Comparison of ENCODE assay signal across 17 cellular contexts in genomic region chr1:42784547-42784945, GRCh38. TPM values are rescaled to one million over a fixed set of nuclear protein-coding genes. Genes with fewer than 3 reads are reported as not detected.
DNase-seq lines count a peak whose midpoint lies in the region; ATAC-seq and TF ChIP-seq lines count a peak whose summit lies in the region.
"Had no signal": no experiment of that assay in that cellular context is flagged by ENCODE, and none has a peak within 500 bp of the region (broad histone marks: within the 10 kb centered on the region; RNA-seq: fewer than 3 reads in every experiment).

No MANE protein-coding gene starts in this region.

- no peak overlapping the region for H3K27ac ChIP-seq in heart left ventricle
- H3K27ac ChIP-seq in coronary artery = no peak overlapping the region
- no peak overlapping the region for H3K27ac ChIP-seq in naive thymus-derived CD4-positive, alpha-beta T cell (ENCODE audit: low read depth, low read length)
- H3K27ac ChIP-seq in tibial nerve = peak overlapping the region in 2 of 4 donors; percentile 11 to 61
- H3K27ac ChIP-seq: foreskin keratinocyte, spleen, stomach had no signal

- peak overlapping the region in 3 of 9 donors; percentile 4 to 38 (median 18) for H3K27ac Mint-ChIP-seq in naive thymus-derived CD4-positive, alpha-beta T cell
- H3K27ac Mint-ChIP-seq: activated T-helper 2 cell treated with anti-CD3 and anti-CD28 coated beads, Interferon-gamma antibody, Interleukin-2, Interleukin-4, amounts not matched to agents 10 μg/mL and 5 μg/mL and 100 μg/mL, durations not matched to agents 14 hours and 24 hours and 36 hours had no signal

- H3K4me1 ChIP-seq in heart left ventricle = peaks cover 0 to 19% (median 8%) of the 10 kb centered on the region in 12 donors
- H3K4me1 ChIP-seq in naive thymus-derived CD4-positive, alpha-beta T cell (ENCODE audit: control insufficient read depth in 2 of 2, insufficient read depth in 2 of 2, low read length in 2 of 2) = peaks cover 5 to 12% of the 10 kb centered on the region in 2 donors
- H3K4me1 ChIP-seq in tibial nerve = peaks cover 0 to 16% (median 12%) of the 10 kb centered on the region in 4 donors
- H3K4me1 ChIP-seq: foreskin keratinocyte had no signal

- H3K27me3 ChIP-seq in heart left ventricle = no peaks in the 10 kb centered on the region
- H3K27me3 ChIP-seq in naive thymus-derived CD4-positive, alpha-beta T cell (ENCODE audit: control insufficient read depth in 2 of 2, insufficient read depth in 2 of 2, low read length in 2 of 2) = no peaks in the 10 kb centered on the region
- H3K27me3 ChIP-seq in tibial nerve = no peaks in the 10 kb centered on the region

- H3K36me3 Mint-ChIP-seq in naive thymus-derived CD4-positive, alpha-beta T cell = peaks cover 11 to 29% (median 17%) of the 10 kb centered on the region in 5 donors

- H3K9me3 Mint-ChIP-seq in naive thymus-derived CD4-positive, alpha-beta T cell = no peaks in the 10 kb centered on the region
- H3K9me3 Mint-ChIP-seq: activated T-helper 2 cell treated with anti-CD3 and anti-CD28 coated beads, Interferon-gamma antibody, Interleukin-2, Interleukin-4, amounts not matched to agents 10 μg/mL and 5 μg/mL and 100 μg/mL, durations not matched to agents 14 hours and 24 hours and 36 hours had no signal

- no peak for TF ChIP-seq POLR2A in heart left ventricle (IDR thresholded peaks at IDR 0.05)
- no peak for TF ChIP-seq POLR2A in tibial nerve (IDR thresholded peaks at IDR 0.05)

- POLR2A ChIA-PET in naive thymus-derived CD4-positive, alpha-beta T cell (lab: Charles Lee) = interaction anchor here (1.3 to 2.0 kb wide), 2 partner anchors 17 to 31 kb away, joined by 7 read pairs; partner anchors contain the start of genes C1orf50 and P3H1

- WGBS in heart left ventricle, 4 donors = 78 to 86% (median 82%) methylated on average over 11 to 18 of the region's 18 CpGs
- 80 to 92% methylated on average over 17 to 18 of the region's 18 CpGs for WGBS in tibial nerve, 2 donors

- H3K36me3 ChIP-seq in heart left ventricle (peaks cover 0 to 34% (median 24%) of the 10 kb centered on the region in 9 donors), tibial nerve (peaks cover 0 to 31% (median 0%) of the 10 kb centered on the region in 3 donors)
- H3K36me3 ChIP-seq in naive thymus-derived CD4-positive, alpha-beta T cell (ENCODE audit: control insufficient read depth in 2 of 3, insufficient read depth in 3 of 3, low read length in 3 of 3) = peaks cover 0 to 17% (median 0%) of the 10 kb centered on the region in 3 experiments

- H3K27me3 Mint-ChIP-seq in naive thymus-derived CD4-positive, alpha-beta T cell = no peaks in the 10 kb centered on the region

- ATAC-seq in heart left ventricle = peak in 1 of 4 donors; percentile 12
- no peak for ATAC-seq in left cardiac atrium
- no peak for ATAC-seq in naive thymus-derived CD4-positive, alpha-beta T cell

- CTCF ChIA-PET in naive thymus-derived CD4-positive, alpha-beta T cell (lab: Charles Lee) = no interaction called here

- no peak for TF ChIP-seq CTCF in heart left ventricle (IDR thresholded peaks at IDR 0.05)
- no peak for TF ChIP-seq CTCF in coronary artery (IDR thresholded peaks at IDR 0.05)
- no peak for TF ChIP-seq CTCF in tibial nerve (IDR thresholded peaks at IDR 0.05)

- peak overlapping the region in 7 of 12 donors; percentile 45 to 59 (median 54) for H3K4me3 ChIP-seq in heart left ventricle
- peak overlapping the region; percentile 71 for H3K4me3 ChIP-seq in coronary artery
- peak overlapping the region; percentile 56 for H3K4me3 ChIP-seq in naive thymus-derived CD4-positive, alpha-beta T cell (ENCODE audit: low read length)
- peak overlapping the region in 3 of 4 donors; percentile 26 to 52 (median 52) for H3K4me3 ChIP-seq in tibial nerve

- peaks cover 12 to 34% (median 27%) of the 10 kb centered on the region in 7 donors for H3K4me1 Mint-ChIP-seq in naive thymus-derived CD4-positive, alpha-beta T cell

- no peak for TF ChIP-seq EP300 in tibial nerve (IDR thresholded peaks at IDR 0.05)

- intact Hi-C loops in heart left ventricle (cut with DNase I) (loop anchor here in 1 of 10 donors (10.0 kb wide), 1 partner anchor 120 kb away; no protein-coding TSS in a partner anchor), left cardiac atrium (cut with DNase I) (no loop called here)
- intact Hi-C loops in naive thymus-derived CD4-positive, alpha-beta T cell (cut with micrococcal nuclease) = loop anchor here in 1 of 2 donors (2.0 kb wide), 1 partner anchor 32 kb away; the partner anchor contains the start of genes ERMAP and SVBP

- no peaks in the 10 kb centered on the region for H3K9me3 ChIP-seq in heart left ventricle
- no peaks in the 10 kb centered on the region for H3K9me3 ChIP-seq in naive thymus-derived CD4-positive, alpha-beta T cell (ENCODE audit: control insufficient read depth in 2 of 3, low read length in 3 of 3)
- H3K9me3 ChIP-seq in tibial nerve = no peaks in the 10 kb centered on the region
- H3K9me3 ChIP-seq: spleen, stomach had no signal

- H3K4me3 Mint-ChIP-seq in naive thymus-derived CD4-positive, alpha-beta T cell = peak overlapping the region in 9 of 10 donors; percentile 42 to 92 (median 89)

- DNase-seq in heart left ventricle (no peak), left cardiac atrium (no peak), coronary artery (ENCODE audit: low spot score) (no peak), tibial nerve (ENCODE audit: low spot score in 2 of 2) (no peak), anterior cingulate cortex (lab: John Stamatoyannopoulos, UW) (no peak), dedifferentiated amniotic fluid mesenchymal stem cell (ENCODE audit: extremely low spot score) (no peak)
- no peak for DNase-seq in naive thymus-derived CD4-positive, alpha-beta T cell
- no peak for DNase-seq in activated CD4-positive, alpha-beta T cell treated with anti-CD3 and anti-CD28 coated beads, Interleukin-2, amount 50 U/mL, for 4 hours
- DNase-seq: ACHN, foreskin keratinocyte, mesendoderm, NCI-H2227 treated with DMSO at 0.1 percent for 48 hours, SIG-M5, spleen had no signal

RNA-seq across cellular contexts. Expression of gene TMEM269, which starts 0.2 kb away (rescaled TPM):
- total RNA-seq in heart left ventricle (under 1 TPM in 3 of 9 donors, not detected in 6; 0.06 to 0.19 (median 0.07) TPM), left cardiac atrium (under 1 TPM in 1 of 2 donors, not detected in 1; 0.13 TPM), tibial nerve (under 1 TPM in 3 of 4 donors, not detected in 1; 0.21 to 0.30 (median 0.22) TPM)
- polyA plus RNA-seq in heart left ventricle = not detected
- 1 to 10 TPM in 1 of 5 experiments, under 1 TPM in 4; 0.19 to 2.0 (median 0.35) TPM for total RNA-seq in naive thymus-derived CD4-positive, alpha-beta T cell
- polyA plus RNA-seq in naive thymus-derived CD4-positive, alpha-beta T cell = not detected
- total RNA-seq: foreskin keratinocyte had no signal
- polyA plus RNA-seq: aorta had no signal

RNA-seq across cellular contexts. Expression of gene C1orf50, which starts 17.5 kb away (rescaled TPM):
- 1 to 10 TPM; 3.0 to 9.2 (median 5.8) TPM for total RNA-seq in heart left ventricle
- 1 to 10 TPM; 4.0 to 4.5 TPM for polyA plus RNA-seq in heart left ventricle
- 1 to 10 TPM; 5.1 to 7.7 TPM for total RNA-seq in left cardiac atrium
- 10 to 100 TPM in 4 of 5 experiments, 1 to 10 TPM in 1; 7.0 to 20.8 (median 18.1) TPM for total RNA-seq in naive thymus-derived CD4-positive, alpha-beta T cell
- 1 to 10 TPM; 3.4 to 3.5 TPM for polyA plus RNA-seq in naive thymus-derived CD4-positive, alpha-beta T cell
- total RNA-seq in tibial nerve = 1 to 10 TPM; 3.0 to 8.4 (median 3.5) TPM

RNA-seq across cellular contexts. Expression of gene P3H1, which starts 17.7 kb away (rescaled TPM):
- total RNA-seq in heart left ventricle (10 to 100 TPM in 4 of 9 donors, 1 to 10 TPM in 5; 6.9 to 27.9 (median 10.0) TPM), left cardiac atrium (10 to 100 TPM; 16.2 to 17.7 TPM), tibial nerve (10 to 100 TPM; 42.4 to 83.9 (median 65.1) TPM)
- polyA plus RNA-seq in heart left ventricle = 10 to 100 TPM; 10.7 to 17.6 TPM
- 10 to 100 TPM; 32.5 to 61.8 (median 47.3) TPM for total RNA-seq in naive thymus-derived CD4-positive, alpha-beta T cell
- polyA plus RNA-seq in naive thymus-derived CD4-positive, alpha-beta T cell = 10 to 100 TPM in 1 of 2 donors, 1 to 10 TPM in 1; 7.7 to 11.8 TPM

RNA-seq across cellular contexts. Expression of gene ERMAP, which starts 32.4 kb away (rescaled TPM):
- total RNA-seq in heart left ventricle (1 to 10 TPM; 2.2 to 8.2 (median 5.4) TPM), left cardiac atrium (1 to 10 TPM; 4.0 to 4.3 TPM), tibial nerve (10 to 100 TPM in 2 of 4 donors, 1 to 10 TPM in 2; 4.1 to 14.2 (median 8.3) TPM)
- 1 to 10 TPM; 2.6 to 2.8 TPM for polyA plus RNA-seq in heart left ventricle
- 10 to 100 TPM in 1 of 5 experiments, 1 to 10 TPM in 4; 6.1 to 10.3 (median 6.7) TPM for total RNA-seq in naive thymus-derived CD4-positive, alpha-beta T cell
- 1 to 10 TPM; 1.9 to 2.9 TPM for polyA plus RNA-seq in naive thymus-derived CD4-positive, alpha-beta T cell

RNA-seq across cellular contexts. Expression of gene SVBP, which starts 32.7 kb away (rescaled TPM):
- total RNA-seq in heart left ventricle (10 to 100 TPM; 11.5 to 22.8 (median 15.8) TPM), left cardiac atrium (10 to 100 TPM; 10.6 to 14.2 TPM), tibial nerve (10 to 100 TPM; 18.6 to 76.0 (median 44.9) TPM)
- 10 to 100 TPM; 23.6 to 33.5 TPM for polyA plus RNA-seq in heart left ventricle
- total RNA-seq in naive thymus-derived CD4-positive, alpha-beta T cell = 10 to 100 TPM; 12.7 to 22.2 (median 17.8) TPM
- 10 to 100 TPM; 36.3 to 47.2 TPM for polyA plus RNA-seq in naive thymus-derived CD4-positive, alpha-beta T cell
